29 cellular contexts compared by ENCODE assay signal in genomic region chr5:107964722-107965121, GRCh38.
"Had no signal": no experiment of that assay in that cellular context is flagged by ENCODE, and none has a peak within 500 bp of the region (broad histone marks: within the 10 kb centered on the region; RNA-seq: fewer than 3 reads in every experiment).

No MANE protein-coding gene starts in this region.

- H3K4me3 Mint-ChIP-seq: activated B cell treated with CpG ODN at 0.5 μM for 24 hours; activated CD4-positive, alpha-beta memory T cell treated with anti-CD3 and anti-CD28 coated beads for 36 hours; activated naive CD4-positive, alpha-beta T cell treated with anti-CD3 and anti-CD28 coated beads for 36 hours; activated T-cell treated with anti-CD3 and anti-CD28 coated beads, Interleukin-2, amount 50 U/mL, for 4 hours; activated T-helper 1 cell treated with anti-CD3 and anti-CD28 coated beads, Interleukin-12 subunit alpha, Interleukin-12 subunit beta, Interleukin-2, Interleukin-4 antibody, amounts not matched to agents 30 ng/mL and 10 ng/mL and 1 ng/mL, durations not matched to agents 14 hours and 24 hours and 36 hours had no signal

- DNase-seq: activated B cell treated with CpG ODN at 0.5 μM for 24 hours; activated CD4-positive, alpha-beta memory T cell treated with anti-CD3 and anti-CD28 coated beads for 36 hours; activated CD4-positive, alpha-beta T cell treated with anti-CD3 and anti-CD28 coated beads for 4 hours; activated CD4-positive, alpha-beta T cell treated with anti-CD3 and anti-CD28 coated beads, Interleukin-2, amount 50 U/mL, for 1 hour; activated CD4-positive, CD25-positive, alpha-beta regulatory T cell treated with anti-CD3 and anti-CD28 coated beads, Interleukin-2, amount 50 U/mL, for 72 hours; activated CD8-positive, alpha-beta memory T cell treated with anti-CD3 and anti-CD28 coated beads, Interleukin-2, amount 50 U/mL, for 4 hours; activated gamma-delta T cell treated with Interleukin-2 at 50 U/mL for 16 hours; activated naive CD4-positive, alpha-beta T cell treated with anti-CD3 and anti-CD28 coated beads for 36 hours; activated T-cell treated with anti-CD3 and anti-CD28 coated beads for 4 hours; activated T-cell treated with anti-CD3 and anti-CD28 coated beads, Interleukin-2, amount 50 U/mL, for 4 hours; adrenal gland; body of pancreas; NCI-H1105; NCI-H1417 treated with DMSO at 0.1 percent for 48 hours; NCI-H187 treated with DMSO at 0.1 percent for 48 hours; NCI-H226; NCI-H446 treated with DMSO at 0.1 percent for 48 hours; NCI-H526; NK-92 treated with Interleukin-12 subunit alpha and Interleukin-12 subunit beta, amount 100 ng/mL, for 24 hours; OCI-M1; Right ventricle myocardium superior; SW 1271; T-helper 1 cell; T-helper 2 cell; T-helper 9 cell had no signal

- H3K4me1 ChIP-seq: adrenal gland, body of pancreas, breast epithelium had no signal

- H3K4me1 Mint-ChIP-seq: activated B cell treated with CpG ODN at 0.5 μM for 24 hours had no signal

- H3K27me3 ChIP-seq: adrenal gland, body of pancreas, breast epithelium had no signal

- H3K36me3 ChIP-seq: adrenal gland, breast epithelium had no signal

- H3K27ac Mint-ChIP-seq: activated B cell treated with CpG ODN at 0.5 μM for 24 hours; activated CD4-positive, alpha-beta memory T cell treated with anti-CD3 and anti-CD28 coated beads for 36 hours; activated naive CD4-positive, alpha-beta T cell treated with anti-CD3 and anti-CD28 coated beads for 36 hours; activated naive CD4-positive, alpha-beta T cell treated with anti-CD3 and anti-CD28 coated beads, Interleukin-2, amount 50 U/mL, for 72 hours; activated T-helper 1 cell treated with anti-CD3 and anti-CD28 coated beads, Interleukin-12 subunit alpha, Interleukin-12 subunit beta, Interleukin-2, Interleukin-4 antibody, amounts not matched to agents 30 ng/mL and 10 ng/mL and 1 ng/mL, durations not matched to agents 14 hours and 24 hours and 36 hours had no signal

- H3K27me3 Mint-ChIP-seq: activated B cell treated with CpG ODN at 0.5 μM for 24 hours; activated CD4-positive, alpha-beta memory T cell treated with anti-CD3 and anti-CD28 coated beads for 36 hours had no signal

- H3K9me3 Mint-ChIP-seq: activated B cell treated with CpG ODN at 0.5 μM for 24 hours; activated CD4-positive, alpha-beta memory T cell treated with anti-CD3 and anti-CD28 coated beads for 36 hours; activated naive CD4-positive, alpha-beta T cell treated with anti-CD3 and anti-CD28 coated beads for 36 hours; activated naive CD4-positive, alpha-beta T cell treated with anti-CD3 and anti-CD28 coated beads, Interleukin-2, amount 50 U/mL, for 72 hours; activated T-cell treated with anti-CD3 and anti-CD28 coated beads, Interleukin-2, amount 50 U/mL, for 4 hours; activated T-helper 1 cell treated with anti-CD3 and anti-CD28 coated beads, Interleukin-12 subunit alpha, Interleukin-12 subunit beta, Interleukin-2, Interleukin-4 antibody, amounts not matched to agents 30 ng/mL and 10 ng/mL and 1 ng/mL, durations not matched to agents 14 hours and 24 hours and 36 hours had no signal

- H3K36me3 Mint-ChIP-seq: activated CD4-positive, alpha-beta memory T cell treated with anti-CD3 and anti-CD28 coated beads for 36 hours had no signal

- H3K4me3 ChIP-seq: adrenal gland, body of pancreas, breast epithelium had no signal

- H3K27ac ChIP-seq: adrenal gland, body of pancreas, breast epithelium, VCaP had no signal
